ENCODE assay signal across 16 cellular contexts in genomic region chr2:136486115-136486514, GRCh38.
DNase-seq lines count a peak whose midpoint lies in the region; ATAC-seq and TF ChIP-seq lines count a peak whose summit lies in the region.
"Had no signal": no experiment of that assay in that cellular context is flagged by ENCODE, and none has a peak within 500 bp of the region (broad histone marks: within the 10 kb centered on the region; RNA-seq: fewer than 3 reads in every experiment).

No MANE protein-coding gene starts in this region.

- H3K9me3 ChIP-seq in OCI-LY7 (ENCODE audit: low read length), result no peaks in the 10 kb centered on the region
- H3K9me3 ChIP-seq: body of pancreas, esophagus squamous epithelium, psoas muscle, suprapubic skin had no signal

- no peak overlapping the region for H3K4me2 ChIP-seq in OCI-LY7 (ENCODE audit: low read length)

- H3K27ac ChIP-seq in OCI-LY7 (ENCODE audit: low read depth, low read length, poor library complexity, severe bottlenecking), result no peak overlapping the region
- H3K27ac ChIP-seq: body of pancreas, esophagus squamous epithelium, psoas muscle, suprapubic skin had no signal

- TF ChIP-seq CTCF in GM12865 (IDR thresholded peaks at IDR 0.05; ENCODE audit: insufficient read depth, low read depth, low read length, missing control alignments) (no peak), OCI-LY7 (conservative IDR thresholded peaks at IDR 0.05; ENCODE audit: low read length) (no peak)

- no peaks in the 10 kb centered on the region for H4K20me1 ChIP-seq in OCI-LY7 (ENCODE audit: insufficient read depth, low read length)

- no peaks in the 10 kb centered on the region for H3K79me2 ChIP-seq in OCI-LY7 (ENCODE audit: insufficient read depth, low read depth, low read length)

- DNase-seq in GM12865 (ENCODE audit: low read depth) (peak; percentile 28), OCI-LY7 (ENCODE audit: low spot score) (no peak), DMS114 treated with DMSO at 0.1 percent for 48 hours (lab: John Stamatoyannopoulos, UW; ENCODE audit: unreplicated experiment) (no peak), KG1 (lab: John Stamatoyannopoulos, UW) (no peak)
- DNase-seq: ACHN; activated gamma-delta T cell treated with Interleukin-2 at 50 U/mL for 16 hours; body of pancreas; esophagus squamous epithelium; NCI-H1092; NK-92 treated with Interleukin-12 subunit alpha and Interleukin-12 subunit beta, amount 100 ng/mL, for 24 hours; psoas muscle had no signal

- no peaks in the 10 kb centered on the region for H3K4me1 ChIP-seq in OCI-LY7 (ENCODE audit: insufficient read depth, low read length, poor library complexity, severe bottlenecking)
- H3K4me1 ChIP-seq: body of pancreas, esophagus squamous epithelium, psoas muscle, suprapubic skin had no signal

- H3K9me2 ChIP-seq in OCI-LY7 (ENCODE audit: insufficient read depth, low read length), result no peaks in the 10 kb centered on the region

- BruUV-seq in OCI-LY7 (replicated peaks; lab: Mats Ljungman, UMichigan), result no TSS peak

- H3K36me3 ChIP-seq in OCI-LY7 (ENCODE audit: insufficient read depth, low read length), result no peaks in the 10 kb centered on the region
- H3K36me3 ChIP-seq: esophagus squamous epithelium, suprapubic skin had no signal

- H2AFZ ChIP-seq in OCI-LY7 (ENCODE audit: low read length), result no peak overlapping the region

- ATAC-seq in GM19035 (IDR thresholded peaks at IDR 0.05; ENCODE audit: unreplicated experiment), result peak; percentile 52
- peak; percentile 57 for ATAC-seq in HG02798 (IDR thresholded peaks at IDR 0.05; ENCODE audit: poor library complexity, unreplicated experiment)
- ATAC-seq in HG03469 (IDR thresholded peaks at IDR 0.05; ENCODE audit: unreplicated experiment), result peak; percentile 77
- ATAC-seq in HG03280 (IDR thresholded peaks at IDR 0.05; ENCODE audit: unreplicated experiment), result no peak
- ATAC-seq: body of pancreas, psoas muscle had no signal

- CTCF ChIA-PET in OCI-LY7 (lab: Charles Lee; ENCODE audit: unreplicated experiment), result no interaction called here

- POLR2A ChIA-PET in OCI-LY7 (lab: Charles Lee), result interaction anchor here (0.5 to 0.6 kb wide), 2 partner anchors 364 to 625 kb away, joined by 3 to 4 read pairs; no protein-coding TSS in a partner anchor

- intact Hi-C loops in OCI-LY7 (cut with micrococcal nuclease; ENCODE audit: unreplicated experiment), result no loop called here

- H3K4me3 ChIP-seq in GM12865 (ENCODE audit: low read depth, low read length) (no peak overlapping the region), OCI-LY7 (ENCODE audit: low read depth, low read length, poor library complexity, severe bottlenecking) (no peak overlapping the region)
- H3K4me3 ChIP-seq: body of pancreas, esophagus squamous epithelium, psoas muscle, suprapubic skin had no signal
